In the genomic region with DNA sequence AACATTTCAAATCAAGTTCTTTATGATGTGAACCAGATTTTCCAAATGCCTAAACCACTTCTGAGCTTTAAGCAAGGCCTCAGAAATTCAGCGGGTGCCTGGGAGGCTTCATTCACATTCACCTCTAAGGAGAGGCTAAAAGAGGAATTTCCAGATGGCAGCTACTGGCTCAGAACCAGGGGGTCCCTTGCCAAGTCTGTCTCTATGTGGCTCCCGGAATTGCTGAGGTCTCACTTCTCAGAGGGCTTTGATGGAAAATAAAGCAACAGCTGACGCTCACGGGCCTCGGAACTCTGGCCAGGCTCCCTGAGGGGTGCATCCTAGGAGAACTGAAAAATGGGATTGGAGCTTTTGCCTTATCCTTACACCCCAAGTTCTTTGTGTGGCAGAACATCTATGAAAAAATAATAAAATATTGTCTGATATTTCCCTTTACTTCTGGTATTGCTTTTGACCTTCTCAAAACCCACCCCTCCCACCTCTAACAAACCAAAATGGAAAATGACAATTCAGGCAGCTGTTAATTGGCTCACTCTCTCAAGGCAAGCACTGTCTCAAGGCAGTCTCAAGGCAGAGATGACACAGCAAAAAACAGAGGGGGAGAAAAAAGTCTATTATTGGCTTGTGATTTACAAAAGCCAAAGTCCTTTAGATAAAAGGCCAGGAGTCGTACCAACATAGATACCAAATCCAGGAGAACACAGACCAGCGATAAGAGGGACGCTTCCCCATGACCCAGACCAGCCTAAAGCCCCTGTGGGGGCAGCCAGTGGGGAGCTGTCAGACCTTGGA, we compare ENCODE assay signal across 17 cellular contexts. TPM values are rescaled to one million over a fixed set of nuclear protein-coding genes. Genes with fewer than 3 reads are reported as not detected.
DNase-seq lines count a peak whose midpoint lies in the region; ATAC-seq and TF ChIP-seq lines count a peak whose summit lies in the region.
"Had no signal": no experiment of that assay in that cellular context is flagged by ENCODE, and none has a peak within 500 bp of the region (broad histone marks: within the 10 kb centered on the region; RNA-seq: fewer than 3 reads in every experiment).

No MANE protein-coding gene starts in this region.

- H3K27ac Mint-ChIP-seq in osteocyte (ENCODE audit: unreplicated experiment), result no peak overlapping the region
- H3K27ac Mint-ChIP-seq: activated CD4-positive, alpha-beta memory T cell treated with anti-CD3 and anti-CD28 coated beads, Interleukin-2, amount 10 ng/mL, durations not matched to agents 7 days and 5 days had no signal

- no peaks in the 10 kb centered on the region for H3K9me3 Mint-ChIP-seq in osteocyte (ENCODE audit: unreplicated experiment)
- H3K9me3 Mint-ChIP-seq: activated CD4-positive, alpha-beta memory T cell treated with anti-CD3 and anti-CD28 coated beads, Interleukin-2, amount 10 ng/mL, durations not matched to agents 7 days and 5 days had no signal

- intact Hi-C loops in right cardiac atrium (cut with DNase I), result loop anchor here (2.0 to 10.0 kb wide), 4 partner anchors 281 to 551 kb away; no protein-coding TSS in a partner anchor

- no peak overlapping the region for H3K4me3 ChIP-seq in astrocyte of the spinal cord (ENCODE audit: low read depth, low read length)
- no peak overlapping the region for H3K4me3 ChIP-seq in right cardiac atrium (ENCODE audit: low read length)
- no peak overlapping the region for H3K4me3 ChIP-seq in stomach smooth muscle (ENCODE audit: low read length in 2 of 2)
- H3K4me3 ChIP-seq: lung, prostate gland, suprapubic skin had no signal

- H3K9ac ChIP-seq in stomach smooth muscle (ENCODE audit: low read length in 2 of 2), result no peak overlapping the region

- DNase-seq in NCI-H2171 treated with DMSO at 0.1 percent for 48 hours (lab: John Stamatoyannopoulos, UW) (peak; percentile 77), astrocyte of the spinal cord (ENCODE audit: low read depth, low spot score) (peak; percentile 44), right cardiac atrium (peak; percentile 42 to 75 (median 73)), osteocyte (ENCODE audit: extremely low spot score, unreplicated experiment) (no peak)
- DNase-seq: activated CD4-positive, alpha-beta memory T cell treated with anti-CD3 and anti-CD28 coated beads, Interleukin-2, amount 10 ng/mL, durations not matched to agents 7 days and 5 days; COR-L47; dermis blood vessel endothelial cell; NCI-H187 treated with DMSO at 0.1 percent for 48 hours; NK-92 treated with Interleukin-12 subunit alpha and Interleukin-12 subunit beta, amount 100 ng/mL, for 24 hours; T-helper 2 cell had no signal

- no peaks in the 10 kb centered on the region for H3K36me3 ChIP-seq in stomach smooth muscle (ENCODE audit: control insufficient read depth in 2 of 2, insufficient read depth in 2 of 2, low read length in 2 of 2)
- H3K36me3 ChIP-seq: prostate gland had no signal

- no peaks in the 10 kb centered on the region for H3K4me1 Mint-ChIP-seq in osteocyte (ENCODE audit: unreplicated experiment)

- H3K4me1 ChIP-seq in right cardiac atrium (ENCODE audit: control insufficient read depth, insufficient read depth, low read length), result no peaks in the 10 kb centered on the region
- H3K4me1 ChIP-seq in stomach smooth muscle (ENCODE audit: control insufficient read depth, insufficient read depth, low read length), result peaks cover 9% of the 10 kb centered on the region
- H3K4me1 ChIP-seq: prostate gland, suprapubic skin had no signal

- peaks cover 6% of the 10 kb centered on the region for H3K27me3 Mint-ChIP-seq in osteocyte (ENCODE audit: unreplicated experiment)

- ATAC-seq in right cardiac atrium (peak; percentile 62 to 72), HG02571 (IDR thresholded peaks at IDR 0.05; ENCODE audit: unreplicated experiment) (no peak), HG03432 (IDR thresholded peaks at IDR 0.05; ENCODE audit: unreplicated experiment) (no peak)

- peak overlapping the region; percentile 43 for H3K27ac ChIP-seq in right cardiac atrium (ENCODE audit: low read length)
- H3K27ac ChIP-seq in stomach smooth muscle (ENCODE audit: low read length), result peak overlapping the region; percentile 60
- H3K27ac ChIP-seq: prostate gland, suprapubic skin had no signal

- H3K36me3 Mint-ChIP-seq in osteocyte (ENCODE audit: unreplicated experiment), result no peaks in the 10 kb centered on the region

- in situ Hi-C loops in astrocyte of the spinal cord (cut with HindIII; ENCODE audit: low sequenced_read_pairs), result no loop called here

- 33% methylated on average over 8 of the region's 8 CpGs for WGBS in right cardiac atrium

- no peak for TF ChIP-seq CTCF in astrocyte of the spinal cord (IDR thresholded peaks at IDR 0.05; ENCODE audit: low read depth, low read length)
- no peak for TF ChIP-seq CTCF in osteocyte (IDR thresholded peaks at IDR 0.05)

- H3K9me3 ChIP-seq in right cardiac atrium (ENCODE audit: control insufficient read depth, low read length), result no peaks in the 10 kb centered on the region
- H3K9me3 ChIP-seq in stomach smooth muscle (ENCODE audit: control insufficient read depth in 2 of 2, low read length in 2 of 2), result no peaks in the 10 kb centered on the region
- H3K9me3 ChIP-seq: prostate gland, suprapubic skin had no signal

- no peak overlapping the region for H3K4me3 Mint-ChIP-seq in osteocyte (ENCODE audit: unreplicated experiment)
- H3K4me3 Mint-ChIP-seq: activated CD4-positive, alpha-beta memory T cell treated with anti-CD3 and anti-CD28 coated beads, Interleukin-2, amount 10 ng/mL, durations not matched to agents 7 days and 5 days had no signal

- H3K27me3 ChIP-seq in right cardiac atrium (ENCODE audit: control insufficient read depth, insufficient read depth), result no peaks in the 10 kb centered on the region
- H3K27me3 ChIP-seq in stomach smooth muscle (ENCODE audit: control insufficient read depth in 1 of 2, insufficient read depth in 2 of 2, low read length in 2 of 2), result no peaks in the 10 kb centered on the region
- H3K27me3 ChIP-seq: suprapubic skin had no signal

RNA-seq across cellular contexts. Expression of a gene that starts 21.8 kb away (rescaled TPM):
- total RNA-seq in right cardiac atrium (under 1 TPM; 0.11 to 0.77 (median 0.39) TPM), osteocyte (not detected in 2 replicates)
- 0.05 TPM for polyA plus RNA-seq in right cardiac atrium
- total RNA-seq: activated CD4-positive, alpha-beta memory T cell treated with anti-CD3 and anti-CD28 coated beads, Interleukin-2, amount 10 ng/mL, durations not matched to agents 7 days and 5 days; H4 had no signal

RNA-seq across cellular contexts. Expression of a gene that starts 47.2 kb away (rescaled TPM):
- 1 to 10 TPM; 1.7 to 2.9 (median 2.1) TPM for total RNA-seq in right cardiac atrium
- 0.54 TPM for polyA plus RNA-seq in right cardiac atrium
- total RNA-seq in osteocyte, result 0.27 TPM in 1 of 2 replicates, not detected in the other
- total RNA-seq: activated CD4-positive, alpha-beta memory T cell treated with anti-CD3 and anti-CD28 coated beads, Interleukin-2, amount 10 ng/mL, durations not matched to agents 7 days and 5 days had no signal

Comparison
In these comparisons a context has a peak if more than half of its experiments do, and no peak if none do; other contexts are left out.
1. ATAC-seq: peak in right cardiac atrium (2 of 2); none in HG02571 (single experiment) and HG03432 (single experiment).